In genomic region chr4:128346054-128346716, GRCh38 we compare ENCODE assay signal across 29 cellular contexts.
"Had no signal": no experiment of that assay in that cellular context is flagged by ENCODE, and none has a peak within 500 bp of the region (broad histone marks: within the 10 kb centered on the region; RNA-seq: fewer than 3 reads in every experiment).

No MANE protein-coding gene starts in this region.

- H3K4me1 ChIP-seq: breast epithelium, transverse colon had no signal

- H3K4me3 Mint-ChIP-seq: dendritic cell treated with granulocyte-macrophage colony-stimulating factor and Interleukin-4, amounts not matched to agents 40 ng/mL and 50 ng/mL, for 4 days; endodermal cell; naive B cell; nephron progenitor cell had no signal

- H3K36me3 ChIP-seq: breast epithelium, gastrocnemius medialis, neutrophil, right lobe of liver, transverse colon, WERI-Rb-1 had no signal

- H3K27me3 Mint-ChIP-seq: dendritic cell treated with granulocyte-macrophage colony-stimulating factor and Interleukin-4, amounts not matched to agents 40 ng/mL and 50 ng/mL, for 4 days; naive B cell had no signal

- H3K27me3 ChIP-seq: breast epithelium, gastrocnemius medialis, neutrophil, right lobe of liver, testis, transverse colon had no signal

- H3K4me1 Mint-ChIP-seq: endodermal cell, naive B cell had no signal

- H3K4me3 ChIP-seq: breast epithelium, gastrocnemius medialis, right lobe of liver, skin epidermis, testis, transverse colon had no signal

- H3K9me3 ChIP-seq: breast epithelium, gastrocnemius medialis, neutrophil, right lobe of liver, testis, transverse colon had no signal

- H3K27ac ChIP-seq: breast epithelium, neutrophil, skin epidermis, testis, transverse colon, WERI-Rb-1 had no signal

- FAIRE-seq: kidney, TTC549 had no signal

- H3K27ac Mint-ChIP-seq: dendritic cell treated with granulocyte-macrophage colony-stimulating factor and Interleukin-4, amounts not matched to agents 40 ng/mL and 50 ng/mL, for 4 days; endodermal cell; naive B cell; nephron progenitor cell had no signal

- H3K9me3 Mint-ChIP-seq: endodermal cell had no signal

- DNase-seq: activated CD4-positive, alpha-beta T cell treated with anti-CD3 and anti-CD28 coated beads for 48 hours; activated CD4-positive, alpha-beta T cell treated with anti-CD3 and anti-CD28 coated beads, Interleukin-2, amount 50 U/mL, for 48 hours; activated CD8-positive, alpha-beta memory T cell treated with anti-CD3 and anti-CD28 coated beads for 24 hours; activated effector memory CD4-positive, alpha-beta T cell treated with Interleukin-2 at 50 U/mL for 16 hours; activated naive CD4-positive, alpha-beta T cell treated with anti-CD3 and anti-CD28 coated beads, Interleukin-2, amount 50 U/mL, for 16 hours; amygdala; central memory CD4-positive, alpha-beta T cell; endodermal cell; gastrocnemius medialis; glutamatergic neuron; hippocampal formation; kidney; left colon; mammary epithelial cell; naive B cell; nephron progenitor cell; right lobe of liver; stimulated activated CD4-positive, alpha-beta T cell treated with anti-CD3 and anti-CD28 coated beads, Interleukin-12 subunit alpha, Interleukin-12 subunit beta, amount 100 ng/mL, for 4 hours; stimulated activated CD4-positive, alpha-beta T cell treated with anti-CD3 and anti-CD28 coated beads, Interleukin-4, amount 100 ng/mL, for 1 hour; stimulated activated naive CD8-positive, alpha-beta T cell treated with anti-CD3 and anti-CD28 coated beads, Interleukin-15, Interleukin-2, amounts not matched to agents 100 U/mL and 50 U/mL, for 24 hours; T-helper 9 cell; testis; transverse colon; WERI-Rb-1 had no signal
